In the genomic region with DNA sequence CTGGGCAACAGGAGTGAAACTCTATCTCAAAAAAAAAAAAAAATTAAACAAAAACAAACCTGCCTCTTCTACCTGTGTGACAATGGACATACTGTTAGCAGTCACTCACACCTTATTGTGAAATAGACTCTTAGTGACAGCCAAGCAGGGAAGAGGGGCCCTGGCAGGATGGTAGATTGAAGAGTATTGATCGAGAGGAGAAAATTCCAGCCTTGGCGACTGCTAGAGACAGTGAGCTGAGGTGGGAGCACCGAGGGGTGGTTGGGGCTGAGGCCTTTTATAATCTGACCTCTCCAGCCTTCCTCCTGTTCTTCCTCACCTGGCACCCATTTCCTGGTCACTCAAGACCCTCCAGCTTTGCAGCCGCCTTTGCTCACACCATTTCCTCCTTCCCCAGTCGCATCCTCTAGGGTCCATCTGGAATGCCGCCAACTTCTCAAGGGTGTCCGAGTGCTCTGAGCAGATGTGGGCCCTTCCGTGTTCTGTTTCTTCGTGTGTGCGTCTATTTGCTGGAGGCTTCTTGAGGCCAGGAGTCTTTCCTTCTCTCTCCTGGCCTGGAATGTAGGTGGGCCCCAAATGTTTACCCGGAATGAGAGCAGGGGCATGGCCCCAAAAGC, we compare ENCODE assay signal across 1 cellular context.
TF ChIP-seq lines count a peak whose summit lies in the region.

No MANE protein-coding gene starts in this region.

TF ChIP-seq in HepG2, 621 proteins besides CTCF, POLR2A, EP300 and RAD21 (continued from another document and continues in another):
- TF ChIP-seq ZFX (CRISPR knock-in tag; IDR thresholded peaks at IDR 0.05; ENCODE audit: low read depth) (peak; percentile 40; the same call in 1 of the 2 replicates), KDM3A (CRISPR knock-in tag; IDR thresholded peaks at IDR 0.05; ENCODE audit: low read depth) (no peak), SMAD3 (CRISPR knock-in tag; IDR thresholded peaks at IDR 0.05) (no peak), SNRNP70 (IDR thresholded peaks at IDR 0.05; ENCODE audit: low read depth, low read length) (no peak), JUNB (CRISPR knock-in tag; IDR thresholded peaks at IDR 0.05; ENCODE audit: borderline replicate concordance) (no peak), ESRRA (CRISPR knock-in tag; IDR thresholded peaks at IDR 0.05; ENCODE audit: low read depth) (no peak), THYN1 (CRISPR knock-in tag; IDR thresholded peaks at IDR 0.05; ENCODE audit: borderline replicate concordance, low read depth) (no peak), CENPX (CRISPR knock-in tag; IDR thresholded peaks at IDR 0.05) (no peak), EHMT2 (IDR thresholded peaks at IDR 0.05; ENCODE audit: borderline replicate concordance, low read depth, low read length) (no peak), NCOR1 (IDR thresholded peaks at IDR 0.05; ENCODE audit: borderline replicate concordance, low read length) (peak; percentile 62; the same call in 1 of the 2 replicates), ZNF44 (CRISPR knock-in tag; IDR thresholded peaks at IDR 0.05) (no peak), MAZ (IDR thresholded peaks at IDR 0.05; ENCODE audit: borderline replicate concordance, low read depth, low read length) (no peak), MAZ (CRISPR knock-in tag; IDR thresholded peaks at IDR 0.05; ENCODE audit: low read depth) (no peak), ZNF382 (CRISPR knock-in tag; IDR thresholded peaks at IDR 0.05; ENCODE audit: borderline replicate concordance) (no peak), ZNF547 (CRISPR knock-in tag; IDR thresholded peaks at IDR 0.05) (no peak), SIN3A (IDR thresholded peaks at IDR 0.05; ENCODE audit: borderline replicate concordance, low read depth, low read length) (no peak), NONO (IDR thresholded peaks at IDR 0.05) (no peak), NONO (CRISPR knock-in tag; conservative IDR thresholded peaks at IDR 0.05) (no peak), SALL1 (CRISPR knock-in tag; IDR thresholded peaks at IDR 0.05) (peak; percentile 40; the same call in 1 of the 2 replicates), ZNF292 (CRISPR knock-in tag; IDR thresholded peaks at IDR 0.05; ENCODE audit: borderline replicate concordance, low read depth) (peak; percentile 86; the same call in 1 of the 2 replicates), ZNF790 (CRISPR knock-in tag; IDR thresholded peaks at IDR 0.05; ENCODE audit: borderline replicate concordance) (no peak), KMT2A (CRISPR knock-in tag; IDR thresholded peaks at IDR 0.05) (no peak), ZFP36 (IDR thresholded peaks at IDR 0.05; ENCODE audit: borderline replicate concordance, low read depth, low read length, partially characterized antibody) (no peak), NCOA1 (CRISPR knock-in tag; IDR thresholded peaks at IDR 0.05) (no peak), ZZZ3 (CRISPR knock-in tag; IDR thresholded peaks at IDR 0.05; ENCODE audit: borderline replicate concordance) (no peak), RFX5 (IDR thresholded peaks at IDR 0.05; ENCODE audit: low read depth, low read length) (no peak), ZNF510 (CRISPR knock-in tag; IDR thresholded peaks at IDR 0.05; ENCODE audit: low read depth) (no peak), HNRNPLL (IDR thresholded peaks at IDR 0.05; ENCODE audit: low read depth, low read length, poor library complexity, severe bottlenecking) (no peak), ZNF746 (CRISPR knock-in tag; IDR thresholded peaks at IDR 0.05) (no peak), TBX3 (IDR thresholded peaks at IDR 0.05; ENCODE audit: borderline replicate concordance) (no peak)
- TF ChIP-seq, protein P1, sequence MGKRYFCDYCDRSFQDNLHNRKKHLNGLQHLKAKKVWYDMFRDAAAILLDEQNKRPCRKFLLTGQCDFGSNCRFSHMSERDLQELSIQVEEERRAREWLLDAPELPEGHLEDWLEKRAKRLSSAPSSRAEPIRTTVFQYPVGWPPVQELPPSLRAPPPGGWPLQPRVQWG (CRISPR knock-in tag; IDR thresholded peaks at IDR 0.05; ENCODE audit: borderline replicate concordance, low read depth), result no peak
- TF ChIP-seq, protein P2, sequence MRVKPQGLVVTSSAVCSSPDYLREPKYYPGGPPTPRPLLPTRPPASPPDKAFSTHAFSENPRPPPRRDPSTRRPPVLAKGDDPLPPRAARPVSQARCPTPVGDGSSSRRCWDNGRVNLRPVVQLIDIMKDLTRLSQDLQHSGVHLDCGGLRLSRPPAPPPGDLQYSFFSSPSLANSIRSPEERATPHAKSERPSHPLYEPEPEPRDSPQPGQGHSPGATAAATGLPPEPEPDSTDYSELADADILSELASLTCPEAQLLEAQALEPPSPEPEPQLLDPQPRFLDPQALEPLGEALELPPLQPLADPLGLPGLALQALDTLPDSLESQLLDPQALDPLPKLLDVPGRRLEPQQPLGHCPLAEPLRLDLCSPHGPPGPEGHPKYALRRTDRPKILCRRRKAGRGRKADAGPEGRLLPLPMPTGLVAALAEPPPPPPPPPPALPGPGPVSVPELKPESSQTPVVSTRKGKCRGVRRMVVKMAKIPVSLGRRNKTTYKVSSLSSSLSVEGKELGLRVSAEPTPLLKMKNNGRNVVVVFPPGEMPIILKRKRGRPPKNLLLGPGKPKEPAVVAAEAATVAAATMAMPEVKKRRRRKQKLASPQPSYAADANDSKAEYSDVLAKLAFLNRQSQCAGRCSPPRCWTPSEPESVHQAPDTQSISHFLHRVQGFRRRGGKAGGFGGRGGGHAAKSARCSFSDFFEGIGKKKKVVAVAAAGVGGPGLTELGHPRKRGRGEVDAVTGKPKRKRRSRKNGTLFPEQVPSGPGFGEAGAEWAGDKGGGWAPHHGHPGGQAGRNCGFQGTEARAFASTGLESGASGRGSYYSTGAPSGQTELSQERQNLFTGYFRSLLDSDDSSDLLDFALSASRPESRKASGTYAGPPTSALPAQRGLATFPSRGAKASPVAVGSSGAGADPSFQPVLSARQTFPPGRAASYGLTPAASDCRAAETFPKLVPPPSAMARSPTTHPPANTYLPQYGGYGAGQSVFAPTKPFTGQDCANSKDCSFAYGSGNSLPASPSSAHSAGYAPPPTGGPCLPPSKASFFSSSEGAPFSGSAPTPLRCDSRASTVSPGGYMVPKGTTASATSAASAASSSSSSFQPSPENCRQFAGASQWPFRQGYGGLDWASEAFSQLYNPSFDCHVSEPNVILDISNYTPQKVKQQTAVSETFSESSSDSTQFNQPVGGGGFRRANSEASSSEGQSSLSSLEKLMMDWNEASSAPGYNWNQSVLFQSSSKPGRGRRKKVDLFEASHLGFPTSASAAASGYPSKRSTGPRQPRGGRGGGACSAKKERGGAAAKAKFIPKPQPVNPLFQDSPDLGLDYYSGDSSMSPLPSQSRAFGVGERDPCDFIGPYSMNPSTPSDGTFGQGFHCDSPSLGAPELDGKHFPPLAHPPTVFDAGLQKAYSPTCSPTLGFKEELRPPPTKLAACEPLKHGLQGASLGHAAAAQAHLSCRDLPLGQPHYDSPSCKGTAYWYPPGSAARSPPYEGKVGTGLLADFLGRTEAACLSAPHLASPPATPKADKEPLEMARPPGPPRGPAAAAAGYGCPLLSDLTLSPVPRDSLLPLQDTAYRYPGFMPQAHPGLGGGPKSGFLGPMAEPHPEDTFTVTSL (CRISPR knock-in tag; IDR thresholded peaks at IDR 0.05; ENCODE audit: borderline replicate concordance), result no peak; the same call in 1 of the 2 replicates
- TF ChIP-seq, protein P3, sequence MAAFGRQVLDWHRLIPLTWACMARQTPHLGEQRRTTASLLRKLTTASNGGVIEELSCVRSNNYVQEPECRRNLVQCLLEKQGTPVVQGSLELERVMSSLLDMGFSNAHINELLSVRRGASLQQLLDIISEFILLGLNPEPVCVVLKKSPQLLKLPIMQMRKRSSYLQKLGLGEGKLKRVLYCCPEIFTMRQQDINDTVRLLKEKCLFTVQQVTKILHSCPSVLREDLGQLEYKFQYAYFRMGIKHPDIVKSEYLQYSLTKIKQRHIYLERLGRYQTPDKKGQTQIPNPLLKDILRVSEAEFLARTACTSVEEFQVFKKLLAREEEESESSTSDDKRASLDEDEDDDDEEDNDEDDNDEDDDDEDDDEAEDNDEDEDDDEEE (CRISPR knock-in tag; IDR thresholded peaks at IDR 0.05), result no peak
- TF ChIP-seq, protein P4, sequence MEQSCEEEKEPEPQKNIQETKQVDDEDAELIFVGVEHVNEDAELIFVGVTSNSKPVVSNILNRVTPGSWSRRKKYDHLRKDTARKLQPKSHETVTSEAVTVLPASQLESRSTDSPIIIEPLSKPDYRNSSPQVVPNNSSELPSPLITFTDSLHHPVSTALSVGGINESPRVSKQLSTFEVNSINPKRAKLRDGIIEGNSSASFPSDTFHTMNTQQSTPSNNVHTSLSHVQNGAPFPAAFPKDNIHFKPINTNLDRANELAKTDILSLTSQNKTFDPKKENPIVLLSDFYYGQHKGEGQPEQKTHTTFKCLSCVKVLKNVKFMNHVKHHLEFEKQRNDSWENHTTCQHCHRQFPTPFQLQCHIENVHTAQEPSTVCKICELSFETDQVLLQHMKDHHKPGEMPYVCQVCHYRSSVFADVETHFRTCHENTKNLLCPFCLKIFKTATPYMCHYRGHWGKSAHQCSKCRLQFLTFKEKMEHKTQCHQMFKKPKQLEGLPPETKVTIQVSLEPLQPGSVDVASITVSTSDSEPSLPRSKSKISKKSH (CRISPR knock-in tag; IDR thresholded peaks at IDR 0.05; ENCODE audit: borderline replicate concordance), result no peak
- TF ChIP-seq, protein P5, sequence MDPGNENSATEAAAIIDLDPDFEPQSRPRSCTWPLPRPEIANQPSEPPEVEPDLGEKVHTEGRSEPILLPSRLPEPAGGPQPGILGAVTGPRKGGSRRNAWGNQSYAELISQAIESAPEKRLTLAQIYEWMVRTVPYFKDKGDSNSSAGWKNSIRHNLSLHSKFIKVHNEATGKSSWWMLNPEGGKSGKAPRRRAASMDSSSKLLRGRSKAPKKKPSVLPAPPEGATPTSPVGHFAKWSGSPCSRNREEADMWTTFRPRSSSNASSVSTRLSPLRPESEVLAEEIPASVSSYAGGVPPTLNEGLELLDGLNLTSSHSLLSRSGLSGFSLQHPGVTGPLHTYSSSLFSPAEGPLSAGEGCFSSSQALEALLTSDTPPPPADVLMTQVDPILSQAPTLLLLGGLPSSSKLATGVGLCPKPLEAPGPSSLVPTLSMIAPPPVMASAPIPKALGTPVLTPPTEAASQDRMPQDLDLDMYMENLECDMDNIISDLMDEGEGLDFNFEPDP (CRISPR knock-in tag; conservative IDR thresholded peaks at IDR 0.05), result no peak
- TF ChIP-seq, protein P6, sequence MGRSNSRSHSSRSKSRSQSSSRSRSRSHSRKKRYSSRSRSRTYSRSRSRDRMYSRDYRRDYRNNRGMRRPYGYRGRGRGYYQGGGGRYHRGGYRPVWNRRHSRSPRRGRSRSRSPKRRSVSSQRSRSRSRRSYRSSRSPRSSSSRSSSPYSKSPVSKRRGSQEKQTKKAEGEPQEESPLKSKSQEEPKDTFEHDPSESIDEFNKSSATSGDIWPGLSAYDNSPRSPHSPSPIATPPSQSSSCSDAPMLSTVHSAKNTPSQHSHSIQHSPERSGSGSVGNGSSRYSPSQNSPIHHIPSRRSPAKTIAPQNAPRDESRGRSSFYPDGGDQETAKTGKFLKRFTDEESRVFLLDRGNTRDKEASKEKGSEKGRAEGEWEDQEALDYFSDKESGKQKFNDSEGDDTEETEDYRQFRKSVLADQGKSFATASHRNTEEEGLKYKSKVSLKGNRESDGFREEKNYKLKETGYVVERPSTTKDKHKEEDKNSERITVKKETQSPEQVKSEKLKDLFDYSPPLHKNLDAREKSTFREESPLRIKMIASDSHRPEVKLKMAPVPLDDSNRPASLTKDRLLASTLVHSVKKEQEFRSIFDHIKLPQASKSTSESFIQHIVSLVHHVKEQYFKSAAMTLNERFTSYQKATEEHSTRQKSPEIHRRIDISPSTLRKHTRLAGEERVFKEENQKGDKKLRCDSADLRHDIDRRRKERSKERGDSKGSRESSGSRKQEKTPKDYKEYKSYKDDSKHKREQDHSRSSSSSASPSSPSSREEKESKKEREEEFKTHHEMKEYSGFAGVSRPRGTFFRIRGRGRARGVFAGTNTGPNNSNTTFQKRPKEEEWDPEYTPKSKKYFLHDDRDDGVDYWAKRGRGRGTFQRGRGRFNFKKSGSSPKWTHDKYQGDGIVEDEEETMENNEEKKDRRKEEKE (IDR thresholded peaks at IDR 0.05), result no peak
- TF ChIP-seq, protein P7, sequence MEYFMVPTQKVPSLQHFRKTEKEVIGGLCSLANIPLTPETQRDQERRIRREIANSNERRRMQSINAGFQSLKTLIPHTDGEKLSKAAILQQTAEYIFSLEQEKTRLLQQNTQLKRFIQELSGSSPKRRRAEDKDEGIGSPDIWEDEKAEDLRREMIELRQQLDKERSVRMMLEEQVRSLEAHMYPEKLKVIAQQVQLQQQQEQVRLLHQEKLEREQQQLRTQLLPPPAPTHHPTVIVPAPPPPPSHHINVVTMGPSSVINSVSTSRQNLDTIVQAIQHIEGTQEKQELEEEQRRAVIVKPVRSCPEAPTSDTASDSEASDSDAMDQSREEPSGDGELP (IDR thresholded peaks at IDR 0.05; ENCODE audit: borderline replicate concordance, low read depth), result peak; percentile 19; the same call in 1 of the 2 replicates
- TF ChIP-seq, protein P8, sequence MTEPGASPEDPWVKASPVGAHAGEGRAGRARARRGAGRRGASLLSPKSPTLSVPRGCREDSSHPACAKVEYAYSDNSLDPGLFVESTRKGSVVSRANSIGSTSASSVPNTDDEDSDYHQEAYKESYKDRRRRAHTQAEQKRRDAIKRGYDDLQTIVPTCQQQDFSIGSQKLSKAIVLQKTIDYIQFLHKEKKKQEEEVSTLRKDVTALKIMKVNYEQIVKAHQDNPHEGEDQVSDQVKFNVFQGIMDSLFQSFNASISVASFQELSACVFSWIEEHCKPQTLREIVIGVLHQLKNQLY (CRISPR knock-in tag; IDR thresholded peaks at IDR 0.05), result peak; percentile 59; the same call in 1 of the 2 replicates
- TF ChIP-seq, protein P9, sequence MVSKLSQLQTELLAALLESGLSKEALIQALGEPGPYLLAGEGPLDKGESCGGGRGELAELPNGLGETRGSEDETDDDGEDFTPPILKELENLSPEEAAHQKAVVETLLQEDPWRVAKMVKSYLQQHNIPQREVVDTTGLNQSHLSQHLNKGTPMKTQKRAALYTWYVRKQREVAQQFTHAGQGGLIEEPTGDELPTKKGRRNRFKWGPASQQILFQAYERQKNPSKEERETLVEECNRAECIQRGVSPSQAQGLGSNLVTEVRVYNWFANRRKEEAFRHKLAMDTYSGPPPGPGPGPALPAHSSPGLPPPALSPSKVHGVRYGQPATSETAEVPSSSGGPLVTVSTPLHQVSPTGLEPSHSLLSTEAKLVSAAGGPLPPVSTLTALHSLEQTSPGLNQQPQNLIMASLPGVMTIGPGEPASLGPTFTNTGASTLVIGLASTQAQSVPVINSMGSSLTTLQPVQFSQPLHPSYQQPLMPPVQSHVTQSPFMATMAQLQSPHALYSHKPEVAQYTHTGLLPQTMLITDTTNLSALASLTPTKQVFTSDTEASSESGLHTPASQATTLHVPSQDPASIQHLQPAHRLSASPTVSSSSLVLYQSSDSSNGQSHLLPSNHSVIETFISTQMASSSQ (IDR thresholded peaks at IDR 0.05; ENCODE audit: low read depth), result no peak
- TF ChIP-seq, protein P9 (CRISPR knock-in tag; IDR thresholded peaks at IDR 0.05; ENCODE audit: borderline replicate concordance), result peak; percentile 45; the same call in 1 of the 2 replicates
